ENCODE assay signal across 8 cellular contexts in genomic region chr18:46071894-46072867, GRCh38.
A peak's percentile ranks its signal among the peaks of the same experiment; 100 is the strongest.
DNase-seq lines count a peak whose midpoint lies in the region; ATAC-seq lines count a peak whose summit lies in the region.

PSTPIP2 (minus strand) TSS chr18:46072260; CDS start chr18:46072188, 72 bp downstream.

- no peaks in the 10 kb centered on the region for H3K36me3 ChIP-seq in iPS-15b (ENCODE audit: control insufficient read depth, insufficient read depth, low read length)

- H3K4me3 ChIP-seq in iPS-15b (ENCODE audit: low read depth, low read length) (peak within 1 kb of the TSS; percentile 66), skin epidermis (peak within 1 kb of the TSS; percentile 63 to 86 (median 79))

- DNase-seq in AG20443 (ENCODE audit: low spot score) (peak; percentile 84), HUDEP-2 (lab: John Stamatoyannopoulos, UW; ENCODE audit: unreplicated experiment in 76 of 76) (peak in 66 of 76 experiments; percentile 2 to 79 (median 54)), T-helper 9 cell (peak; percentile 52), astrocyte of the hippocampus (ENCODE audit: low read depth, low spot score) (peak; percentile 86), NCI-H187 treated with DMSO at 0.1 percent for 48 hours (lab: John Stamatoyannopoulos, UW) (no peak)

- H3K27me3 ChIP-seq in iPS-15b (ENCODE audit: control insufficient read depth, insufficient read depth, low read length) = peaks cover 33% of the 10 kb centered on the region

- no peaks in the 10 kb centered on the region for H3K9me3 ChIP-seq in iPS-15b (ENCODE audit: control insufficient read depth, insufficient read depth, low read length)

- H3K9ac ChIP-seq in iPS-15b (ENCODE audit: low read depth, low read length) = peak within 1 kb of the TSS; percentile 60

- ATAC-seq in GM19395 (IDR thresholded peaks at IDR 0.05; ENCODE audit: unreplicated experiment) = peak; percentile 66

- H3K4me1 ChIP-seq in iPS-15b (ENCODE audit: control insufficient read depth, insufficient read depth, low read length) = no peaks in the 10 kb centered on the region

- H3K27ac ChIP-seq in skin epidermis = peak within 1 kb of the TSS; percentile 28 to 89 (median 79)
